ENCODE assay signal across 24 cellular contexts in genomic region chr7:8762803-8763202, GRCh38.
"Had no signal": no experiment of that assay in that cellular context is flagged by ENCODE, and none has a peak within 500 bp of the region (broad histone marks: within the 10 kb centered on the region; RNA-seq: fewer than 3 reads in every experiment).

No MANE protein-coding gene starts in this region.

- ATAC-seq: left colon; left ventricle myocardium superior; lower lobe of right lung; naive thymus-derived CD8-positive, alpha-beta T cell; sciatic nerve had no signal

- H3K9me3 ChIP-seq: lower lobe of right lung, ovary, testis, tibial artery had no signal

- H3K27ac ChIP-seq: dorsolateral prefrontal cortex, lower lobe of right lung, ovary, testis, tibial artery had no signal

- H3K4me2 ChIP-seq: smooth muscle cell had no signal

- H3K27me3 Mint-ChIP-seq: naive thymus-derived CD8-positive, alpha-beta T cell; progenitor cell of endocrine pancreas had no signal

- H3K27me3 ChIP-seq: ovary, testis, tibial artery had no signal

- H3K36me3 ChIP-seq: lower lobe of right lung, ovary, tibial artery had no signal

- H3K4me3 Mint-ChIP-seq: immature natural killer cell; naive thymus-derived CD8-positive, alpha-beta T cell; type B pancreatic cell had no signal

- H3K9me3 Mint-ChIP-seq: type B pancreatic cell had no signal

- H3K4me1 ChIP-seq: lower lobe of right lung, testis, tibial artery had no signal

- DNase-seq: dorsolateral prefrontal cortex; effector CD4-positive, alpha-beta T cell; hypothalamus; immature natural killer cell; islet precursor cell; kidney glomerular epithelial cell; left colon; left ventricle myocardium superior; lower lobe of right lung; naive thymus-derived CD8-positive, alpha-beta T cell; occipital lobe; ovary; stimulated activated CD4-positive, alpha-beta T cell treated with anti-CD3 and anti-CD28 coated beads, Interleukin-12 subunit alpha, Interleukin-12 subunit beta, amount 100 ng/mL, for 4 hours; stimulated activated CD4-positive, alpha-beta T cell treated with anti-CD3 and anti-CD28 coated beads, Interleukin-1b, Interleukin-23, amount 100 ng/mL, for 48 hours; stimulated activated CD4-positive, alpha-beta T cell treated with anti-CD3 and anti-CD28 coated beads, Interleukin-4, amount 100 ng/mL, for 1 hour; stimulated activated CD8-positive, alpha-beta memory T cell treated with anti-CD3 and anti-CD28 coated beads, Interleukin-4, amount 100 ng/mL, for 48 hours; stimulated activated naive CD4-positive, alpha-beta T cell treated with Interleukin-2 at 50 U/mL for 16 hours; substantia nigra; testis; tibial artery had no signal

- H3K4me1 Mint-ChIP-seq: immature natural killer cell; naive thymus-derived CD8-positive, alpha-beta T cell had no signal

- H3K27ac Mint-ChIP-seq: immature natural killer cell; naive thymus-derived CD8-positive, alpha-beta T cell; progenitor cell of endocrine pancreas; type B pancreatic cell had no signal

- H3K4me3 ChIP-seq: dorsolateral prefrontal cortex, lower lobe of right lung, ovary, smooth muscle cell, testis, tibial artery had no signal

- H3K36me3 Mint-ChIP-seq: immature natural killer cell; naive thymus-derived CD8-positive, alpha-beta T cell; type B pancreatic cell had no signal
